In genomic region chr3:61926913-61927312, GRCh38 we compare ENCODE assay signal across 10 cellular contexts.
DNase-seq lines count a peak whose midpoint lies in the region; ATAC-seq and TF ChIP-seq lines count a peak whose summit lies in the region.
"Had no signal": no experiment of that assay in that cellular context is flagged by ENCODE, and none has a peak within 500 bp of the region (broad histone marks: within the 10 kb centered on the region; RNA-seq: fewer than 3 reads in every experiment).

No MANE protein-coding gene starts in this region.

- H3K27me3 ChIP-seq in mesenchymal stem cell (ENCODE audit: control insufficient read depth in 1 of 2, insufficient read depth in 1 of 2, low read length in 2 of 2) (no peaks in the 10 kb centered on the region), transverse colon (no peaks in the 10 kb centered on the region), right lobe of liver (no peaks in the 10 kb centered on the region)
- H3K27me3 ChIP-seq: neural progenitor cell, thyroid gland had no signal

- H3K14ac ChIP-seq in mesenchymal stem cell (ENCODE audit: low read length in 2 of 2), result no peak overlapping the region

- H3K9me3 ChIP-seq in mesenchymal stem cell (ENCODE audit: control insufficient read depth, low read length), result no peaks in the 10 kb centered on the region
- H3K9me3 ChIP-seq in transverse colon, result no peaks in the 10 kb centered on the region
- H3K9me3 ChIP-seq in right lobe of liver, result no peaks in the 10 kb centered on the region
- H3K9me3 ChIP-seq: thyroid gland had no signal

- no peak overlapping the region for H3K18ac ChIP-seq in mesenchymal stem cell (ENCODE audit: low read depth in 1 of 2, low read length in 2 of 2)

- H3K23ac ChIP-seq in mesenchymal stem cell (ENCODE audit: low read length in 2 of 2), result no peak overlapping the region

- H2AK5ac ChIP-seq in mesenchymal stem cell (ENCODE audit: low read length, severe bottlenecking), result no peak overlapping the region

- no peak overlapping the region for H3K4ac ChIP-seq in mesenchymal stem cell (ENCODE audit: low read depth in 1 of 2, low read length in 2 of 2)

- WGBS in mesenchymal stem cell, result 62% methylated on average over 3 of the region's 3 CpGs
- WGBS in transverse colon (ENCODE audit: low coverage in 1 of 2), 2 donors, result 38 to 61% methylated on average over 3 of the region's 3 CpGs
- 32% methylated on average over 3 of the region's 3 CpGs for WGBS in right lobe of liver (ENCODE audit: insufficient coverage, low coverage, low lambda C conversion rate, missing lambda C conversion rate)

- H3K79me1 ChIP-seq in mesenchymal stem cell (replicated peaks; ENCODE audit: low read length, poor library complexity, severe bottlenecking), result peaks cover 32% of the 10 kb centered on the region

- intact Hi-C loops in transverse colon (cut with DNase I; ENCODE audit: low total_unique reads) (loop anchor here (10.0 kb wide), 1 partner anchor 362 kb away; the partner anchor contains the start of gene PTPRG), right lobe of liver (cut with DNase I) (no loop called here)

- H3K4me3 ChIP-seq in epithelial cell of proximal tubule (ENCODE audit: low read depth, low read length), result no peak overlapping the region
- peak overlapping the region in 1 of 2 experiments; percentile 21 for H3K4me3 ChIP-seq in mesenchymal stem cell (ENCODE audit: insufficient read depth in 1 of 2, low read depth in 1 of 2, low read length in 2 of 2)
- H3K4me3 ChIP-seq in transverse colon, result no peak overlapping the region
- H3K4me3 ChIP-seq in right lobe of liver, result no peak overlapping the region
- H3K4me3 ChIP-seq: neural progenitor cell, thyroid gland had no signal

- H3K9ac ChIP-seq in mesenchymal stem cell (ENCODE audit: low read length), result peak overlapping the region; percentile 87
- H3K9ac ChIP-seq: neural progenitor cell had no signal

- H2AFZ ChIP-seq in mesenchymal stem cell (ENCODE audit: low read depth, low read length), result no peak overlapping the region
- H2AFZ ChIP-seq: neural progenitor cell had no signal

- H4K91ac ChIP-seq in mesenchymal stem cell (ENCODE audit: low read length), result no peak overlapping the region

- DNase-seq in RPMI7951 (ENCODE audit: low read depth), result peak; percentile 84
- peak; percentile 33 for DNase-seq in epithelial cell of proximal tubule (ENCODE audit: low read depth)
- DNase-seq in mesenchymal stem cell, result peak; percentile 61
- no peak for DNase-seq in transverse colon
- no peak for DNase-seq in H4 (ENCODE audit: low spot score)
- no peak for DNase-seq in SW480 (ENCODE audit: low spot score)
- DNase-seq in right lobe of liver, result no peak
- DNase-seq in stimulated activated naive CD4-positive, alpha-beta T cell treated with Interleukin-2 at 50 U/mL for 16 hours (lab: John Stamatoyannopoulos, UW), result no peak

- no peak overlapping the region for H3K4me2 ChIP-seq in mesenchymal stem cell (ENCODE audit: low read length, poor library complexity, severe bottlenecking)
- H3K4me2 ChIP-seq: neural progenitor cell had no signal

- H2BK15ac ChIP-seq in mesenchymal stem cell (ENCODE audit: low read depth, poor library complexity, severe bottlenecking), result no peak overlapping the region

- H3K4me1 ChIP-seq in mesenchymal stem cell (ENCODE audit: control insufficient read depth, insufficient read depth, low read depth, low read length) (peaks cover 3% of the 10 kb centered on the region), transverse colon (peaks cover 0 to 34% (median 6%) of the 10 kb centered on the region in 4 donors), right lobe of liver (peaks cover 0 to 10% (median 0%) of the 10 kb centered on the region in 4 donors)

- no peak overlapping the region for H2BK5ac ChIP-seq in mesenchymal stem cell (ENCODE audit: low read depth, low read length, poor library complexity, severe bottlenecking)

- no peak overlapping the region for H2BK12ac ChIP-seq in mesenchymal stem cell (ENCODE audit: low read length in 2 of 2)

- TF ChIP-seq POLR2A in transverse colon (IDR thresholded peaks at IDR 0.05) (no peak), right lobe of liver (IDR thresholded peaks at IDR 0.05) (no peak)

- no peak overlapping the region for H4K8ac ChIP-seq in mesenchymal stem cell (ENCODE audit: low read length)

- ATAC-seq in right lobe of liver, result no peak

- in situ Hi-C loops in transverse colon (cut with MboI; ENCODE audit: low pct_ligation_motif_present in 1 of 4, low pct_unique_long_range_greater_than_20kb in 1 of 4, low sequenced_read_pairs in 3 of 4), result loop anchor here in 1 of 4 donors (25.0 kb wide), 1 partner anchor 365 kb away; the partner anchor contains the start of gene PTPRG

- H3K36me3 ChIP-seq in mesenchymal stem cell (ENCODE audit: control insufficient read depth in 1 of 2, insufficient read depth in 2 of 2, low read depth in 1 of 2, low read length in 2 of 2) (no peaks in the 10 kb centered on the region), transverse colon (no peaks in the 10 kb centered on the region), right lobe of liver (no peaks in the 10 kb centered on the region)
- H3K36me3 ChIP-seq: neural progenitor cell, thyroid gland had no signal

- H3K27ac ChIP-seq in mesenchymal stem cell (ENCODE audit: low read length, poor library complexity, severe bottlenecking), result no peak overlapping the region
- H3K27ac ChIP-seq in transverse colon, result peak overlapping the region; percentile 33 to 59 (median 57)
- no peak overlapping the region for H3K27ac ChIP-seq in right lobe of liver
- H3K27ac ChIP-seq: neural progenitor cell had no signal

- no peak for TF ChIP-seq EP300 in transverse colon (IDR thresholded peaks at IDR 0.05; ENCODE audit: low read depth)

- H2BK120ac ChIP-seq in mesenchymal stem cell (ENCODE audit: low read depth, low read length), result no peak overlapping the region

- no peak for TF ChIP-seq CTCF in epithelial cell of proximal tubule (conservative IDR thresholded peaks at IDR 0.05; ENCODE audit: low read depth, low read length)
- TF ChIP-seq CTCF in transverse colon (IDR thresholded peaks at IDR 0.05), result no peak
- no peak for TF ChIP-seq CTCF in right lobe of liver (IDR thresholded peaks at IDR 0.05)

Comparison
In these comparisons a context has a peak if more than half of its experiments do, and no peak if none do; other contexts are left out.
1. DNase-seq: peak in RPMI7951 (single experiment), epithelial cell of proximal tubule (single experiment) and mesenchymal stem cell (single experiment); none in transverse colon (single experiment), H4 (single experiment), SW480 (single experiment), right lobe of liver (0 of 3) and stimulated activated naive CD4-positive, alpha-beta T cell treated with Interleukin-2 at 50 U/mL for 16 hours (single experiment).
2. H3K27ac ChIP-seq: peak in transverse colon (4 of 4); none in mesenchymal stem cell (single experiment) and right lobe of liver (0 of 3).